In genomic region chr15:57777034-57777433, GRCh38 we compare ENCODE assay signal across 24 cellular contexts.
DNase-seq lines count a peak whose midpoint lies in the region; ATAC-seq and TF ChIP-seq lines count a peak whose summit lies in the region.
"Had no signal": no experiment of that assay in that cellular context is flagged by ENCODE, and none has a peak within 500 bp of the region (broad histone marks: within the 10 kb centered on the region; RNA-seq: fewer than 3 reads in every experiment).

No MANE protein-coding gene starts in this region.

- no peak for ATAC-seq in activated CD8-positive, alpha-beta T cell treated with anti-CD3 and anti-CD28 coated beads for 36 hours
- ATAC-seq in aorta (ENCODE audit: low FRiP score) (no peak), HG03139 (IDR thresholded peaks at IDR 0.05; ENCODE audit: unreplicated experiment) (no peak), upper lobe of left lung (ENCODE audit: low FRiP score in 2 of 2) (no peak)
- ATAC-seq: GM12878, SK-N-SH treated with all-trans-retinoic acid at 6 μM for 48 hours had no signal

- no peak overlapping the region for H3K9ac ChIP-seq in MM.1S (ENCODE audit: low read length)
- H3K9ac ChIP-seq: GM23248 had no signal

- TF ChIP-seq POLR2A in upper lobe of left lung (IDR thresholded peaks at IDR 0.05): no peak

- no peaks in the 10 kb centered on the region for H3K79me2 ChIP-seq in MM.1S (ENCODE audit: low read length)

- H3K4me1 Mint-ChIP-seq in activated naive CD4-positive, alpha-beta T cell treated with anti-CD3 and anti-CD28 coated beads, Interleukin-2, amount 10 ng/mL, durations not matched to agents 7 days and 5 days: peaks cover 67% of the 10 kb centered on the region
- H3K4me1 Mint-ChIP-seq in activated naive CD4-positive, alpha-beta T cell treated with anti-CD3 and anti-CD28 coated beads for 36 hours (ENCODE audit: low read depth): peaks cover 21% of the 10 kb centered on the region
- H3K4me1 Mint-ChIP-seq in activated CD8-positive, alpha-beta T cell treated with anti-CD3 and anti-CD28 coated beads for 36 hours (ENCODE audit: low read depth): peaks cover 15% of the 10 kb centered on the region
- H3K4me1 Mint-ChIP-seq: B cell had no signal

- peak overlapping the region; percentile 20 for H3K4me3 Mint-ChIP-seq in activated naive CD4-positive, alpha-beta T cell treated with anti-CD3 and anti-CD28 coated beads, Interleukin-2, amount 10 ng/mL, durations not matched to agents 7 days and 5 days
- no peak overlapping the region for H3K4me3 Mint-ChIP-seq in activated naive CD4-positive, alpha-beta T cell treated with anti-CD3 and anti-CD28 coated beads for 36 hours
- no peak overlapping the region for H3K4me3 Mint-ChIP-seq in activated CD8-positive, alpha-beta T cell treated with anti-CD3 and anti-CD28 coated beads for 36 hours
- H3K4me3 Mint-ChIP-seq: B cell, IgD-negative memory B cell had no signal

- H3K4me3 ChIP-seq in MM.1S (ENCODE audit: low read length) (no peak overlapping the region), thymus (ENCODE audit: low read length) (peak overlapping the region; percentile 51), aorta (ENCODE audit: low read length in 2 of 2) (no peak overlapping the region), upper lobe of left lung (no peak overlapping the region)
- H3K4me3 ChIP-seq: GM12878, GM23248, MG63 had no signal

- peak overlapping the region; percentile 53 for H2AFZ ChIP-seq in MM.1S (ENCODE audit: low read length)
- H2AFZ ChIP-seq: GM23248 had no signal

- TF ChIP-seq CTCF in MM.1S (IDR thresholded peaks at IDR 0.05; ENCODE audit: low read length) (no peak), upper lobe of left lung (IDR thresholded peaks at IDR 0.05) (no peak)
- TF ChIP-seq CTCF in activated CD8-positive, alpha-beta T cell treated with anti-CD3 and anti-CD28 coated beads for 36 hours (IDR thresholded peaks at IDR 0.05): no peak

- CTCF ChIA-PET in activated naive CD4-positive, alpha-beta T cell treated with anti-CD3 and anti-CD28 coated beads, Interleukin-2, amount 10 ng/mL, durations not matched to agents 7 days and 5 days (lab: Charles Lee): interaction anchor here (0.6 to 1.1 kb wide), 3 partner anchors 25 to 84 kb away, joined by 3 to 4 read pairs (median 3); no protein-coding TSS in a partner anchor
- CTCF ChIA-PET in activated naive CD4-positive, alpha-beta T cell treated with anti-CD3 and anti-CD28 coated beads for 36 hours (lab: Charles Lee): interaction anchor here (0.9 to 1.1 kb wide), 2 partner anchors 9 to 84 kb away, joined by 3 to 4 read pairs; no protein-coding TSS in a partner anchor
- CTCF ChIA-PET in activated CD8-positive, alpha-beta T cell treated with anti-CD3 and anti-CD28 coated beads for 36 hours (lab: Charles Lee): interaction anchor here (1.5 to 3.2 kb wide), 2 partner anchors 10 to 84 kb away, joined by 3 to 12 read pairs; no protein-coding TSS in a partner anchor

- H3K27ac Mint-ChIP-seq in activated naive CD4-positive, alpha-beta T cell treated with anti-CD3 and anti-CD28 coated beads, Interleukin-2, amount 10 ng/mL, durations not matched to agents 7 days and 5 days: peak overlapping the region; percentile 82
- H3K27ac Mint-ChIP-seq in activated naive CD4-positive, alpha-beta T cell treated with anti-CD3 and anti-CD28 coated beads for 36 hours: no peak overlapping the region
- peak overlapping the region; percentile 26 for H3K27ac Mint-ChIP-seq in activated CD8-positive, alpha-beta T cell treated with anti-CD3 and anti-CD28 coated beads for 36 hours
- H3K27ac Mint-ChIP-seq: B cell, IgD-negative memory B cell had no signal

- H3K36me3 Mint-ChIP-seq in activated naive CD4-positive, alpha-beta T cell treated with anti-CD3 and anti-CD28 coated beads, Interleukin-2, amount 10 ng/mL, durations not matched to agents 7 days and 5 days: no peaks in the 10 kb centered on the region
- H3K36me3 Mint-ChIP-seq in activated naive CD4-positive, alpha-beta T cell treated with anti-CD3 and anti-CD28 coated beads for 36 hours (ENCODE audit: low read depth): no peaks in the 10 kb centered on the region
- no peaks in the 10 kb centered on the region for H3K36me3 Mint-ChIP-seq in activated CD8-positive, alpha-beta T cell treated with anti-CD3 and anti-CD28 coated beads for 36 hours (ENCODE audit: low read depth)
- H3K36me3 Mint-ChIP-seq: CD4-positive, CD25-positive, alpha-beta regulatory T cell had no signal

- H3K9me3 Mint-ChIP-seq in activated naive CD4-positive, alpha-beta T cell treated with anti-CD3 and anti-CD28 coated beads, Interleukin-2, amount 10 ng/mL, durations not matched to agents 7 days and 5 days: no peaks in the 10 kb centered on the region
- no peaks in the 10 kb centered on the region for H3K9me3 Mint-ChIP-seq in activated naive CD4-positive, alpha-beta T cell treated with anti-CD3 and anti-CD28 coated beads for 36 hours
- H3K9me3 Mint-ChIP-seq in activated CD8-positive, alpha-beta T cell treated with anti-CD3 and anti-CD28 coated beads for 36 hours: no peaks in the 10 kb centered on the region

- H3K4me2 ChIP-seq in MM.1S (ENCODE audit: low read depth, low read length): peak overlapping the region; percentile 59; the same call in 1 of the 2 replicates

- peaks cover 37% of the 10 kb centered on the region for H3K4me1 ChIP-seq in MM.1S (ENCODE audit: low read length)
- H3K4me1 ChIP-seq in thymus (ENCODE audit: control insufficient read depth, insufficient read depth, low read length): peaks cover 37% of the 10 kb centered on the region
- H3K4me1 ChIP-seq in aorta (ENCODE audit: control insufficient read depth in 1 of 2, insufficient read depth in 2 of 2, low read length in 2 of 2): no peaks in the 10 kb centered on the region
- H3K4me1 ChIP-seq in upper lobe of left lung: no peaks in the 10 kb centered on the region

- no peaks in the 10 kb centered on the region for H4K20me1 ChIP-seq in MM.1S (ENCODE audit: insufficient read depth, low read length)

- H3K27ac ChIP-seq in MM.1S (ENCODE audit: low read length): peak overlapping the region; percentile 61; the same call in 1 of the 2 replicates
- peak overlapping the region; percentile 85 for H3K27ac ChIP-seq in thymus (ENCODE audit: low read depth)
- H3K27ac ChIP-seq in aorta (ENCODE audit: low read depth in 1 of 2, low read length in 2 of 2): no peak overlapping the region
- no peak overlapping the region for H3K27ac ChIP-seq in upper lobe of left lung
- H3K27ac ChIP-seq: GM23248 had no signal

- H3K9me2 ChIP-seq in MM.1S (replicated peaks; ENCODE audit: insufficient read depth, low read length): no peaks in the 10 kb centered on the region

- no peak for TF ChIP-seq EP300 in upper lobe of left lung (IDR thresholded peaks at IDR 0.05)

- DNase-seq in activated naive CD4-positive, alpha-beta T cell treated with anti-CD3 and anti-CD28 coated beads, Interleukin-2, amount 10 ng/mL, durations not matched to agents 7 days and 5 days: peak; percentile 63
- DNase-seq in activated naive CD4-positive, alpha-beta T cell treated with anti-CD3 and anti-CD28 coated beads for 36 hours: no peak
- DNase-seq in MM.1S: peak; percentile 96
- no peak for DNase-seq in activated CD8-positive, alpha-beta T cell treated with anti-CD3 and anti-CD28 coated beads for 36 hours
- DNase-seq in aorta: no peak
- no peak for DNase-seq in upper lobe of left lung
- DNase-seq: COR-L47, DMS79, GM23248, MG63, NCI-H1048, NCI-H1417 treated with DMSO at 0.1 percent for 48 hours, NCI-H187, NCI-H2107, NCI-H446 treated with DMSO at 0.1 percent for 48 hours, NCI-H69, SIG-M5 had no signal

- no peaks in the 10 kb centered on the region for H3K9me3 ChIP-seq in MM.1S (replicated peaks; ENCODE audit: insufficient read depth, low read length)
- H3K9me3 ChIP-seq in thymus (ENCODE audit: control insufficient read depth): no peaks in the 10 kb centered on the region
- H3K9me3 ChIP-seq in aorta (ENCODE audit: control insufficient read depth, low read length): no peaks in the 10 kb centered on the region
- no peaks in the 10 kb centered on the region for H3K9me3 ChIP-seq in upper lobe of left lung
- H3K9me3 ChIP-seq: MG63 had no signal

- H3K27me3 ChIP-seq in MM.1S (replicated peaks; ENCODE audit: insufficient read depth, low read length): no peaks in the 10 kb centered on the region
- no peaks in the 10 kb centered on the region for H3K27me3 ChIP-seq in thymus (ENCODE audit: control insufficient read depth, insufficient read depth)
- no peaks in the 10 kb centered on the region for H3K27me3 ChIP-seq in aorta (ENCODE audit: control insufficient read depth in 1 of 2, insufficient read depth in 2 of 2, low read length in 1 of 2)
- H3K27me3 ChIP-seq in upper lobe of left lung: no peaks in the 10 kb centered on the region
- H3K27me3 ChIP-seq: MG63 had no signal

- H3K27me3 Mint-ChIP-seq in activated naive CD4-positive, alpha-beta T cell treated with anti-CD3 and anti-CD28 coated beads, Interleukin-2, amount 10 ng/mL, durations not matched to agents 7 days and 5 days: peaks cover 8% of the 10 kb centered on the region
- H3K27me3 Mint-ChIP-seq in activated naive CD4-positive, alpha-beta T cell treated with anti-CD3 and anti-CD28 coated beads for 36 hours (ENCODE audit: low read depth): peaks cover 4% of the 10 kb centered on the region
- H3K27me3 Mint-ChIP-seq in activated CD8-positive, alpha-beta T cell treated with anti-CD3 and anti-CD28 coated beads for 36 hours: no peaks in the 10 kb centered on the region
- H3K27me3 Mint-ChIP-seq: CD4-positive, CD25-positive, alpha-beta regulatory T cell had no signal

- 6% methylated on average over 5 of the region's 5 CpGs for WGBS in thymus
- WGBS in aorta, 2 donors: 92 to 96% methylated on average over 5 of the region's 5 CpGs
- WGBS in upper lobe of left lung, 2 donors: 84 to 86% methylated on average over 5 of the region's 5 CpGs

- POLR2A ChIA-PET in activated CD8-positive, alpha-beta T cell treated with anti-CD3 and anti-CD28 coated beads for 36 hours (lab: Charles Lee): interaction anchor here (1.1 kb wide), 1 partner anchor 47 kb away, joined by 3 read pairs; no protein-coding TSS in a partner anchor

- peaks cover 22% of the 10 kb centered on the region for H3F3A ChIP-seq in MM.1S (ENCODE audit: insufficient read depth, low read length)

- intact Hi-C loops in activated naive CD4-positive, alpha-beta T cell treated with anti-CD3 and anti-CD28 coated beads for 36 hours (cut with micrococcal nuclease): no loop called here
- intact Hi-C loops in activated CD8-positive, alpha-beta T cell treated with anti-CD3 and anti-CD28 coated beads for 36 hours (cut with micrococcal nuclease): no loop called here
- intact Hi-C loops in aorta (cut with DNase I): no loop called here

- H3K36me3 ChIP-seq in MM.1S (replicated peaks; ENCODE audit: insufficient read depth, low read length): no peaks in the 10 kb centered on the region
- no peaks in the 10 kb centered on the region for H3K36me3 ChIP-seq in thymus (ENCODE audit: control insufficient read depth, insufficient read depth)
- no peaks in the 10 kb centered on the region for H3K36me3 ChIP-seq in aorta (ENCODE audit: control insufficient read depth in 1 of 2, insufficient read depth in 2 of 2, low read length in 1 of 2)
- H3K36me3 ChIP-seq in upper lobe of left lung: no peaks in the 10 kb centered on the region
- H3K36me3 ChIP-seq: MG63 had no signal

Comparison
In these comparisons a context has a peak if more than half of its experiments do, and no peak if none do; other contexts are left out.
1. DNase-seq: peak in activated naive CD4-positive, alpha-beta T cell treated with anti-CD3 and anti-CD28 coated beads, Interleukin-2, amount 10 ng/mL, durations not matched to agents 7 days and 5 days (single experiment) and MM.1S (single experiment); none in activated naive CD4-positive, alpha-beta T cell treated with anti-CD3 and anti-CD28 coated beads for 36 hours (single experiment), activated CD8-positive, alpha-beta T cell treated with anti-CD3 and anti-CD28 coated beads for 36 hours (single experiment), aorta (0 of 2) and upper lobe of left lung (0 of 2).
2. H3K27ac ChIP-seq: peak in MM.1S (single experiment) and thymus (single experiment); none in aorta (0 of 2) and upper lobe of left lung (0 of 4).